Comparison of ENCODE assay signal across 24 cellular contexts in the genomic region with DNA sequence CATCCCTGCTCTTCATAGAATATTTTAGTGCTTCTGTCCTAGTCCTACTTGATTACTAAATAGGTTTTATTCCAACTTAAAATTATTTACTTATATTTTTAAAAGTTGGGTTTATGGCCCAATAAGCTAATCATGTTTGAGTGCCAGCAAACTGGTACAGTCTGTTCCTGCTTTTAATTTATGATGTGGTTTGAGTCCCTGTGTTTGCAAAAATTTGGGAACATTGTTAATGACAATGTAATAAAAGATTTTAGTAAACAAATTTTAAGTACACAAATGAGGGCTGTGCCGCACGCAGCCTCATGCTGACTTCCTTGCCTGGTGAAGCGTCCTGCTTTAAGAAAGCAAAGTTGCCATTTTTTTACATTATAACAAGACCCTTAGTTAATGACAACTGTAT.
"Had no signal": no experiment of that assay in that cellular context is flagged by ENCODE, and none has a peak within 500 bp of the region (broad histone marks: within the 10 kb centered on the region; RNA-seq: fewer than 3 reads in every experiment).

No MANE protein-coding gene starts in this region.

- DNase-seq: cerebellar nuclear complex; cortex of kidney; foreskin fibroblast; gastrocnemius medialis; head of caudate nucleus; islet precursor cell; kidney glomerular epithelial cell; left colon; left ventricle myocardium superior; lower lobe of right lung; naive thymus-derived CD8-positive, alpha-beta T cell; nephron progenitor cell; pancreas; right lobe of liver; stimulated activated CD4-positive, alpha-beta T cell treated with anti-CD3 and anti-CD28 coated beads, Interleukin-12 subunit alpha, Interleukin-12 subunit beta, amount 100 ng/mL, for 4 hours; stimulated activated CD4-positive, alpha-beta T cell treated with anti-CD3 and anti-CD28 coated beads, Interleukin-1b, Interleukin-23, amount 100 ng/mL, for 48 hours; stimulated activated CD4-positive, alpha-beta T cell treated with anti-CD3 and anti-CD28 coated beads, Interleukin-4, amount 100 ng/mL, for 1 hour; stimulated activated CD8-positive, alpha-beta memory T cell treated with anti-CD3 and anti-CD28 coated beads, Interleukin-4, amount 100 ng/mL, for 48 hours; stimulated activated naive CD4-positive, alpha-beta T cell; stimulated activated naive CD8-positive, alpha-beta T cell treated with anti-CD3 and anti-CD28 coated beads, Interleukin-15, amount 100 ng/mL, for 72 hours; thyroid gland had no signal

- H3K27ac Mint-ChIP-seq: naive thymus-derived CD8-positive, alpha-beta T cell; nephron progenitor cell; stimulated activated naive CD8-positive, alpha-beta T cell treated with anti-CD3 and anti-CD28 coated beads, Interleukin-15, amount 100 ng/mL, for 72 hours; type B pancreatic cell had no signal

- H3K4me1 Mint-ChIP-seq: stimulated activated naive CD8-positive, alpha-beta T cell treated with anti-CD3 and anti-CD28 coated beads, Interleukin-15, amount 100 ng/mL, for 72 hours had no signal

- H3K4me3 Mint-ChIP-seq: naive thymus-derived CD8-positive, alpha-beta T cell; nephron progenitor cell; stimulated activated naive CD8-positive, alpha-beta T cell treated with anti-CD3 and anti-CD28 coated beads, Interleukin-15, amount 100 ng/mL, for 72 hours; type B pancreatic cell had no signal

- H3K9me3 ChIP-seq: gastrocnemius medialis, lower lobe of right lung, neutrophil, pancreas, right lobe of liver, thyroid gland had no signal

- H3K27ac ChIP-seq: gastrocnemius medialis, lower lobe of right lung, neutrophil, pancreas, right lobe of liver, thyroid gland had no signal

- H3K27me3 ChIP-seq: gastrocnemius medialis, pancreas, right lobe of liver, thyroid gland had no signal

- H3K36me3 Mint-ChIP-seq: naive thymus-derived CD8-positive, alpha-beta T cell; type B pancreatic cell had no signal

- H3K9me3 Mint-ChIP-seq: naive thymus-derived CD8-positive, alpha-beta T cell; nephron progenitor cell; stimulated activated naive CD8-positive, alpha-beta T cell treated with anti-CD3 and anti-CD28 coated beads, Interleukin-15, amount 100 ng/mL, for 72 hours; type B pancreatic cell had no signal

- H3K36me3 ChIP-seq: gastrocnemius medialis, lower lobe of right lung, neutrophil, pancreas, right lobe of liver, thyroid gland had no signal

- H3K4me3 ChIP-seq: gastrocnemius medialis, lower lobe of right lung, pancreas, right lobe of liver, smooth muscle cell, thyroid gland had no signal

- H3K4me1 ChIP-seq: gastrocnemius medialis, lower lobe of right lung, pancreas, right lobe of liver, thyroid gland had no signal

- ATAC-seq: gastrocnemius medialis; left colon; left ventricle myocardium superior; lower lobe of right lung; naive thymus-derived CD8-positive, alpha-beta T cell; pancreas; right lobe of liver; stimulated activated naive CD8-positive, alpha-beta T cell treated with anti-CD3 and anti-CD28 coated beads, Interleukin-15, amount 100 ng/mL, for 72 hours had no signal
